Comparison of ENCODE assay signal across 8 cellular contexts in the genomic region with DNA sequence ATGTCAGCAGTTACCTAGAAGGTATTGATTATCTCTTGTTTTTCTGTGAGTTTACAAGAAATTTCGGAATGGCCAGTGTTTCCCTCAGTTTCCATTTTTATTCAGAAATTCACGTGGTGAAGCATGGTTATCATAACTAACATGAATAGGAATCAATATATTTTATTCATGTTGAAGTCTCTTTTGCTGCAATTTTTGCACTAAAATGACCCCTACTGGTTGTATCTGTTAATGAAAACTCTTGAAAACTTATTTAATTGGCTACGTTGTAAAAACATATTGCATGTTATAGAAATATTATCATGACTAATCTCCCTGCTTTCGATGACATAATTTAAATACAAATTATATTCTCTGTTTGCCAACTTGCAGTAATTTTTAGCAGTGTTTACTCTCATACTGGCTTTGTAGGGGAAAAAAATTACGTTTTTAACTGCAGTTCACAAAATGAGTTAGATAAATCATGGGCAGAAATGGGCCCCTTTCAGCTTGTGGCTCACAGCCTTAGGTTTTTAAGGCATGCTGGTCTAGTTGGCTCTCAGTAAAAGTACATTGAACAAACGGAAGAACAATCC. TPM values are rescaled to one million over a fixed set of nuclear protein-coding genes. Genes with fewer than 3 reads are reported as not detected.
DNase-seq lines count a peak whose midpoint lies in the region; ATAC-seq, FAIRE-seq and TF ChIP-seq lines count a peak whose summit lies in the region.

No MANE protein-coding gene starts in this region.

- peak overlapping the region; percentile 56; the same call in 1 of the 2 replicates for H3K9ac ChIP-seq in IMR-90 (ENCODE audit: low read depth, low read length)
- H3K9ac ChIP-seq in neural cell (ENCODE audit: low read length) = no peak overlapping the region

- H3K36me3 Mint-ChIP-seq in activated CD4-positive, alpha-beta T cell treated with anti-CD3 and anti-CD28 coated beads for 36 hours (ENCODE audit: low read depth) = no peaks in the 10 kb centered on the region
- H3K36me3 Mint-ChIP-seq in activated CD4-positive, alpha-beta T cell treated with anti-CD3 and anti-CD28 coated beads, Interleukin-2, amount 10 ng/mL, durations not matched to agents 7 days and 5 days (ENCODE audit: low read depth) = no peaks in the 10 kb centered on the region

- H3K27me3 ChIP-seq in IMR-90 (ENCODE audit: control insufficient read depth, insufficient read depth, low read length) = no peaks in the 10 kb centered on the region
- no peaks in the 10 kb centered on the region for H3K27me3 ChIP-seq in bronchial epithelial cell (ENCODE audit: control insufficient read depth, insufficient read depth, low read length)
- H3K27me3 ChIP-seq in neural cell (ENCODE audit: insufficient read depth, low read depth, low read length) = no peaks in the 10 kb centered on the region

- POLR2A ChIA-PET in IMR-90 (lab: Charles Lee; ENCODE audit: unreplicated experiment) = no interaction called here
- POLR2A ChIA-PET in activated CD4-positive, alpha-beta T cell treated with anti-CD3 and anti-CD28 coated beads for 36 hours (lab: Charles Lee) = no interaction called here
- POLR2A ChIA-PET in activated CD4-positive, alpha-beta T cell treated with anti-CD3 and anti-CD28 coated beads, Interleukin-2, amount 10 ng/mL, durations not matched to agents 7 days and 5 days (lab: Charles Lee) = no interaction called here

- H3K23ac ChIP-seq in IMR-90 (ENCODE audit: low read depth, low read length) = peak overlapping the region; percentile 4; the same call in 1 of the 2 replicates

- H3K4me3 ChIP-seq in IMR-90 (ENCODE audit: insufficient read depth, low read depth, low read length) (peak overlapping the region; percentile 70), bronchial epithelial cell (ENCODE audit: low read depth, low read length) (no peak overlapping the region), neural cell (ENCODE audit: low read length) (peak overlapping the region; percentile 91)

- no peak for TF ChIP-seq EP300 in neural cell (conservative IDR thresholded peaks at IDR 0.05; ENCODE audit: poor library complexity, severe bottlenecking)

- H3K4me3 Mint-ChIP-seq in activated CD4-positive, alpha-beta T cell treated with anti-CD3 and anti-CD28 coated beads for 36 hours = no peak overlapping the region
- no peak overlapping the region for H3K4me3 Mint-ChIP-seq in activated CD4-positive, alpha-beta T cell treated with anti-CD3 and anti-CD28 coated beads, Interleukin-2, amount 10 ng/mL, durations not matched to agents 7 days and 5 days

- H3K9me2 ChIP-seq in neural cell (ENCODE audit: insufficient read depth, low read length) = no peaks in the 10 kb centered on the region

- H3K27ac ChIP-seq in C4-2B (no peak overlapping the region), IMR-90 (ENCODE audit: insufficient read depth, low read length) (peak overlapping the region; percentile 56), neural cell (ENCODE audit: low read length) (no peak overlapping the region)

- H2AK9ac ChIP-seq in IMR-90 (replicated peaks; ENCODE audit: low read depth, low read length, poor library complexity) = no peak overlapping the region

- no peak for FAIRE-seq in bronchial epithelial cell (lab: Jason Lieb, UNC)

- H3K36me3 ChIP-seq in IMR-90 (ENCODE audit: control insufficient read depth, insufficient read depth, low read length) (peaks cover 4% of the 10 kb centered on the region; the same call in 1 of the 2 replicates), bronchial epithelial cell (ENCODE audit: control insufficient read depth, insufficient read depth, low read length) (no peaks in the 10 kb centered on the region), neural cell (ENCODE audit: insufficient read depth, low read length) (no peaks in the 10 kb centered on the region)

- CTCF ChIA-PET in IMR-90 (lab: Yijun Ruan, JAX) = no interaction called here
- CTCF ChIA-PET in activated CD4-positive, alpha-beta T cell treated with anti-CD3 and anti-CD28 coated beads for 36 hours (lab: Charles Lee) = interaction anchor here (0.6 to 1.2 kb wide), 3 partner anchors 11 to 487 kb away, joined by 3 to 4 read pairs (median 3); no protein-coding TSS in a partner anchor
- CTCF ChIA-PET in activated CD4-positive, alpha-beta T cell treated with anti-CD3 and anti-CD28 coated beads, Interleukin-2, amount 10 ng/mL, durations not matched to agents 7 days and 5 days (lab: Charles Lee) = no interaction called here

- H3K18ac ChIP-seq in IMR-90 (ENCODE audit: low read depth, low read length) = no peak overlapping the region

- H3K56ac ChIP-seq in IMR-90 (ENCODE audit: extremely low read depth, insufficient read depth, low read length) = peak overlapping the region; percentile 91; the same call in 1 of the 2 replicates

- H3K27ac Mint-ChIP-seq in activated CD4-positive, alpha-beta T cell treated with anti-CD3 and anti-CD28 coated beads for 36 hours = no peak overlapping the region
- H3K27ac Mint-ChIP-seq in activated CD4-positive, alpha-beta T cell treated with anti-CD3 and anti-CD28 coated beads, Interleukin-2, amount 10 ng/mL, durations not matched to agents 7 days and 5 days = no peak overlapping the region

- no peak overlapping the region for H2BK120ac ChIP-seq in IMR-90 (ENCODE audit: low read depth, low read length)

- WGBS in IMR-90 (ENCODE audit: extremely low coverage in 2 of 2, insufficient read length in 1 of 2), 2 experiments = no CpG with 5 or more reads among the region's 6 CpGs

- H3K14ac ChIP-seq in IMR-90 (replicated peaks; ENCODE audit: low read depth, low read length) = 0 out of 2 replicates have a peak overlapping the region, but pooled peaks have one; percentile 68

- peaks cover 15% of the 10 kb centered on the region for H3K9me1 ChIP-seq in IMR-90 (ENCODE audit: insufficient read depth, low read length)

- H4K91ac ChIP-seq in IMR-90 (ENCODE audit: insufficient read depth, low read depth, low read length) = no peak overlapping the region

- DNase-seq in IMR-90 = peak; percentile 48
- DNase-seq in bronchial epithelial cell (ENCODE audit: low read depth) = peak; percentile 64
- no peak for DNase-seq in NCI-H1694 (lab: John Stamatoyannopoulos, UW)
- DNase-seq in 8988T = no peak
- no peak for DNase-seq in activated CD4-positive, alpha-beta T cell treated with anti-CD3 and anti-CD28 coated beads for 36 hours
- no peak for DNase-seq in activated CD4-positive, alpha-beta T cell treated with anti-CD3 and anti-CD28 coated beads, Interleukin-2, amount 10 ng/mL, durations not matched to agents 7 days and 5 days

- in situ Hi-C loops in IMR-90 (cut with MboI; ENCODE audit: low sequenced_read_pairs) = no loop called here

- peaks cover 42% of the 10 kb centered on the region for H3K27me3 Mint-ChIP-seq in activated CD4-positive, alpha-beta T cell treated with anti-CD3 and anti-CD28 coated beads for 36 hours
- H3K27me3 Mint-ChIP-seq in activated CD4-positive, alpha-beta T cell treated with anti-CD3 and anti-CD28 coated beads, Interleukin-2, amount 10 ng/mL, durations not matched to agents 7 days and 5 days = peaks cover 45% of the 10 kb centered on the region

- TF ChIP-seq POLR2A in IMR-90 (IDR thresholded peaks at IDR 0.05; ENCODE audit: low read depth, low read length) = no peak

- TF ChIP-seq CTCF in C4-2B (conservative IDR thresholded peaks at IDR 0.05) (peak; percentile 50), IMR-90 (conservative IDR thresholded peaks at IDR 0.05; ENCODE audit: low read depth, low read length) (peak; percentile 41), bronchial epithelial cell (IDR thresholded peaks at IDR 0.05; ENCODE audit: insufficient read depth, low read length, severe bottlenecking) (no peak), neural cell (IDR thresholded peaks at IDR 0.05; ENCODE audit: poor library complexity, severe bottlenecking) (peak; percentile 75)

- peak overlapping the region; percentile 10; the same call in 1 of the 2 replicates for H2AK5ac ChIP-seq in IMR-90 (ENCODE audit: low read depth, low read length)

- H2BK15ac ChIP-seq in IMR-90 (ENCODE audit: low read depth, low read length) = no peak overlapping the region

- peak; percentile 31; the same call in 1 of the 2 replicates for TF ChIP-seq RAD21 in IMR-90 (IDR thresholded peaks at IDR 0.05; ENCODE audit: low read length)
- TF ChIP-seq RAD21 in neural cell (conservative IDR thresholded peaks at IDR 0.05) = peak; percentile 83

- H4K20me1 ChIP-seq in IMR-90 (ENCODE audit: insufficient read depth, low read length) (peaks cover 88% of the 10 kb centered on the region), neural cell (ENCODE audit: insufficient read depth) (no peaks in the 10 kb centered on the region)

- 0 out of 4 replicates have a peak overlapping the region, but pooled peaks of 1 of the 2 experiments have one; percentile 50 for H4K8ac ChIP-seq in IMR-90 (ENCODE audit: low read depth in 2 of 2, low read length in 2 of 2)

- peaks cover 8 to 24% of the 10 kb centered on the region in 2 experiments; a peak in 3 of 4 replicates for H3K79me1 ChIP-seq in IMR-90 (ENCODE audit: low read depth in 1 of 2, low read length in 2 of 2)

- dilution Hi-C loops in IMR-90 (cut with HindIII; ENCODE audit: low sequenced_read_pairs, unreplicated experiment) = no loop called here

- H2AFZ ChIP-seq in IMR-90 (replicated peaks; ENCODE audit: low read length, poor library complexity) = no peak overlapping the region
- no peak overlapping the region for H2AFZ ChIP-seq in neural cell (ENCODE audit: low read depth, low read length)

- peaks cover 30% of the 10 kb centered on the region for H3K4me1 ChIP-seq in IMR-90 (ENCODE audit: control insufficient read depth, insufficient read depth, low read length)

- peaks cover 11% of the 10 kb centered on the region for H3K79me2 ChIP-seq in neural cell (replicated peaks; ENCODE audit: insufficient read depth, low read length)

- H3K4me2 ChIP-seq in IMR-90 (ENCODE audit: low read depth, low read length) (peak overlapping the region; percentile 86), neural cell (ENCODE audit: low read length) (no peak overlapping the region)

- H3F3A ChIP-seq in neural cell (ENCODE audit: insufficient read depth, low read length, poor library complexity, severe bottlenecking) = peaks cover 13% of the 10 kb centered on the region

- no peak overlapping the region for H4K5ac ChIP-seq in IMR-90 (ENCODE audit: low read depth, low read length)

- H3K9me3 Mint-ChIP-seq in activated CD4-positive, alpha-beta T cell treated with anti-CD3 and anti-CD28 coated beads for 36 hours (ENCODE audit: low read depth) = no peaks in the 10 kb centered on the region
- H3K9me3 Mint-ChIP-seq in activated CD4-positive, alpha-beta T cell treated with anti-CD3 and anti-CD28 coated beads, Interleukin-2, amount 10 ng/mL, durations not matched to agents 7 days and 5 days = no peaks in the 10 kb centered on the region

- BruUV-seq in IMR-90 (replicated peaks; lab: Mats Ljungman, UMichigan) = no TSS peak

- no peaks in the 10 kb centered on the region for H3K9me3 ChIP-seq in IMR-90 (ENCODE audit: control insufficient read depth, insufficient read depth, low read length)
- H3K9me3 ChIP-seq in neural cell (ENCODE audit: low read length) = no peaks in the 10 kb centered on the region

- H3K4me1 Mint-ChIP-seq in activated CD4-positive, alpha-beta T cell treated with anti-CD3 and anti-CD28 coated beads for 36 hours = peaks cover 21% of the 10 kb centered on the region
- H3K4me1 Mint-ChIP-seq in activated CD4-positive, alpha-beta T cell treated with anti-CD3 and anti-CD28 coated beads, Interleukin-2, amount 10 ng/mL, durations not matched to agents 7 days and 5 days = peaks cover 23% of the 10 kb centered on the region

- H2BK5ac ChIP-seq in IMR-90 (ENCODE audit: low read depth, low read length, poor library complexity, severe bottlenecking) = peak overlapping the region; percentile 90

- H3K4ac ChIP-seq in IMR-90 (ENCODE audit: low read depth, low read length) = no peak overlapping the region

- intact Hi-C loops in IMR-90 (cut with micrococcal nuclease) = loop anchor here (5.0 kb wide), 1 partner anchor 93 kb away; no protein-coding TSS in a partner anchor
- intact Hi-C loops in activated CD4-positive, alpha-beta T cell treated with anti-CD3 and anti-CD28 coated beads for 36 hours (cut with DNase I, micrococcal nuclease) = loop anchor here in 1 of 2 experiments (10.0 kb wide), 3 partner anchors 114 to 426 kb away; no protein-coding TSS in a partner anchor

- no peak overlapping the region for H2BK20ac ChIP-seq in IMR-90 (ENCODE audit: low read depth, low read length)

- no peak for ATAC-seq in IMR-90 (ENCODE audit: low read depth)
- ATAC-seq in activated CD4-positive, alpha-beta T cell treated with anti-CD3 and anti-CD28 coated beads for 36 hours = no peak

RNA-seq across cellular contexts. Expression of a gene that starts 3.5 kb away (rescaled TPM):
- total RNA-seq in IMR-90 (2012; rRNA removed) (436 and 490 TPM in 2 replicates), bronchial epithelial cell (35.3 and 45.7 TPM in 2 replicates)
- polyA plus RNA-seq in IMR-90 (2012; rRNA removed) (285 and 316 TPM in 2 replicates), neural cell (6.7 and 6.8 TPM in 2 replicates)
- polyA plus RNA-seq in IMR-90 (2012; cell fraction: cytosol; rRNA removed) = 203 and 263 TPM in 2 replicates
- 109 and 133 TPM in 2 replicates for polyA plus RNA-seq in IMR-90 (2012; cell fraction: nucleus; rRNA removed; ENCODE audit: low replicate concordance)
- 14.8 and 18.3 TPM in 2 replicates for polyA minus RNA-seq in neural cell
- 1 to 10 TPM; 3.9 to 5.2 TPM for total RNA-seq in activated CD4-positive, alpha-beta T cell treated with anti-CD3 and anti-CD28 coated beads for 36 hours
- 1 to 10 TPM; 1.8 to 2.3 TPM for total RNA-seq in activated CD4-positive, alpha-beta T cell treated with anti-CD3 and anti-CD28 coated beads, Interleukin-2, amount 10 ng/mL, durations not matched to agents 7 days and 5 days

Comparison
In these comparisons a context has a peak if more than half of its experiments do, and no peak if none do; other contexts are left out.
1. DNase-seq: peak in IMR-90 (single experiment) and bronchial epithelial cell (single experiment); none in NCI-H1694 (single experiment), 8988T (single experiment), activated CD4-positive, alpha-beta T cell treated with anti-CD3 and anti-CD28 coated beads for 36 hours (single experiment) and activated CD4-positive, alpha-beta T cell treated with anti-CD3 and anti-CD28 coated beads, Interleukin-2, amount 10 ng/mL, durations not matched to agents 7 days and 5 days (single experiment).